ENCODE assay signal across 16 cellular contexts in the genomic region with DNA sequence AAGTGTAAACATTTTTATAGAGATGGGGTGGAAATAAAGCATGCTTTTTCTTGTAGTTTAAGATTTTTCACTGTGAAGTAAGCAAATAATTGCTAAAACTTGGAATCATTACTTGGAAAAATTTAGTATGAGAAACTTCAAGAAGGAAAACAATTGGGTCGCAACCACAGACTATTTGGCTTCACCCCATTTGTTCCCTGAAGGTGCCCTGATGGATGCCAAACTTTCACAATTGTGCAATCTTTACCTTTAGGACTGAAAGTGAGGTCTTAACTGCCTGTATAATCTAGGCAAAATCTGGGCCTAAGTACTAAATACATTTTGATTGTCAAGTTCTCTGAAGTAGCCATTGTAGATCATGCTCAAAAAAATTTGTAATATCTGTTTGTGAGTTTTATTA.
"Had no signal": no experiment of that assay in that cellular context is flagged by ENCODE, and none has a peak within 500 bp of the region (broad histone marks: within the 10 kb centered on the region; RNA-seq: fewer than 3 reads in every experiment).

No MANE protein-coding gene starts in this region.

- H3K4me3 ChIP-seq: esophagus muscularis mucosa, right atrium auricular region, smooth muscle cell, suprapubic skin, thyroid gland had no signal

- H3K9me3 Mint-ChIP-seq: type B pancreatic cell had no signal

- H3K27me3 Mint-ChIP-seq: effector memory CD8-positive, alpha-beta T cell; naive thymus-derived CD4-positive, alpha-beta T cell; type B pancreatic cell had no signal

- ATAC-seq: effector memory CD8-positive, alpha-beta T cell; naive thymus-derived CD4-positive, alpha-beta T cell; stimulated activated naive CD8-positive, alpha-beta T cell treated with anti-CD3 and anti-CD28 coated beads, Interleukin-15, Interleukin-2, amounts not matched to agents 100 U/mL and 50 U/mL, for 24 hours had no signal

- H3K4me1 ChIP-seq: right atrium auricular region, suprapubic skin had no signal

- H3K36me3 Mint-ChIP-seq: naive thymus-derived CD4-positive, alpha-beta T cell; type B pancreatic cell had no signal

- DNase-seq: effector memory CD8-positive, alpha-beta T cell; foreskin melanocyte; head of caudate nucleus; hippocampal formation; kidney glomerular epithelial cell; naive thymus-derived CD4-positive, alpha-beta T cell; nephron progenitor cell; stimulated activated CD4-positive, alpha-beta T cell treated with anti-CD3 and anti-CD28 coated beads, Interleukin-2, amount 100 ng/mL, for 48 hours; stimulated activated naive CD8-positive, alpha-beta T cell treated with anti-CD3 and anti-CD28 coated beads, Interleukin-15, Interleukin-2, amounts not matched to agents 100 U/mL and 50 U/mL, for 24 hours; thyroid gland had no signal

- H3K4me2 ChIP-seq: smooth muscle cell had no signal

- H3K27ac ChIP-seq: epithelial cell of prostate, esophagus muscularis mucosa, right atrium auricular region, suprapubic skin, thyroid gland had no signal

- H3K9me3 ChIP-seq: esophagus muscularis mucosa, right atrium auricular region, suprapubic skin, thyroid gland had no signal

- H3K36me3 ChIP-seq: esophagus muscularis mucosa, right atrium auricular region, suprapubic skin, thyroid gland had no signal

- H3K27me3 ChIP-seq: esophagus muscularis mucosa, right atrium auricular region, suprapubic skin, thyroid gland had no signal

- H3K27ac Mint-ChIP-seq: effector memory CD8-positive, alpha-beta T cell; naive thymus-derived CD4-positive, alpha-beta T cell; nephron progenitor cell; type B pancreatic cell had no signal

- H3K4me3 Mint-ChIP-seq: effector memory CD8-positive, alpha-beta T cell; naive thymus-derived CD4-positive, alpha-beta T cell; nephron progenitor cell; type B pancreatic cell had no signal

- H3K4me1 Mint-ChIP-seq: naive thymus-derived CD4-positive, alpha-beta T cell; nephron progenitor cell had no signal
